Comparison of ENCODE assay signal across 8 cellular contexts in genomic region chr6:26235240-26235730, GRCh38.
DNase-seq lines count a peak whose midpoint lies in the region; ATAC-seq and TF ChIP-seq lines count a peak whose summit lies in the region.

No MANE protein-coding gene starts in this region.

- no peaks in the 10 kb centered on the region for H3K9me3 Mint-ChIP-seq in T-helper 2 cell treated with Interferon-gamma antibody and Interleukin-4, amounts not matched to agents 5 μg/mL and 100 μg/mL, for 36 hours
- no peaks in the 10 kb centered on the region for H3K9me3 Mint-ChIP-seq in stimulated activated memory B cell treated with anti-CD40 and anti-IgM and Interleukin-4, amounts not matched to agents 10 μg/mL and 1 μg/mL and 100 μg/mL, for 72 hours

- H3K4me3 Mint-ChIP-seq in T-helper 2 cell treated with Interferon-gamma antibody and Interleukin-4, amounts not matched to agents 5 μg/mL and 100 μg/mL, for 36 hours = peak overlapping the region; percentile 91
- peak overlapping the region; percentile 95 for H3K4me3 Mint-ChIP-seq in stimulated activated memory B cell treated with anti-CD40 and anti-IgM and Interleukin-4, amounts not matched to agents 10 μg/mL and 1 μg/mL and 100 μg/mL, for 72 hours

- no peak for ATAC-seq in stimulated activated memory B cell treated with anti-CD40 and anti-IgM and Interleukin-4, amounts not matched to agents 10 μg/mL and 1 μg/mL and 100 μg/mL, for 72 hours
- ATAC-seq in HG03135 (IDR thresholded peaks at IDR 0.05; ENCODE audit: unreplicated experiment) = no peak

- DNase-seq in NCI-H748 (lab: John Stamatoyannopoulos, UW; ENCODE audit: unreplicated experiment) (peak; percentile 49), NCI-H748 treated with DMSO at 0.1 percent for 48 hours (lab: John Stamatoyannopoulos, UW) (no peak), foreskin fibroblast (peak in 1 of 2 donors; percentile 27), CD1c-positive myeloid dendritic cell (ENCODE audit: extremely low spot score) (no peak), NCI-H526 treated with DMSO at 0.1 percent for 48 hours (lab: John Stamatoyannopoulos, UW) (no peak)
- DNase-seq in T-helper 2 cell treated with Interferon-gamma antibody and Interleukin-4, amounts not matched to agents 5 μg/mL and 100 μg/mL, for 36 hours (ENCODE audit: low spot score) = no peak

- peaks cover 11% of the 10 kb centered on the region for H3K27me3 Mint-ChIP-seq in T-helper 2 cell treated with Interferon-gamma antibody and Interleukin-4, amounts not matched to agents 5 μg/mL and 100 μg/mL, for 36 hours (ENCODE audit: low read depth)
- no peaks in the 10 kb centered on the region for H3K27me3 Mint-ChIP-seq in stimulated activated memory B cell treated with anti-CD40 and anti-IgM and Interleukin-4, amounts not matched to agents 10 μg/mL and 1 μg/mL and 100 μg/mL, for 72 hours

- H3K4me3 ChIP-seq in foreskin fibroblast (ENCODE audit: low read depth in 1 of 2, low read length in 2 of 2) = peak overlapping the region; percentile 57 to 70

- TF ChIP-seq CTCF in foreskin fibroblast (IDR thresholded peaks at IDR 0.05; ENCODE audit: low read depth, low read length) = no peak

- peak overlapping the region; percentile 100 for H3K27ac Mint-ChIP-seq in T-helper 2 cell treated with Interferon-gamma antibody and Interleukin-4, amounts not matched to agents 5 μg/mL and 100 μg/mL, for 36 hours
- H3K27ac Mint-ChIP-seq in stimulated activated memory B cell treated with anti-CD40 and anti-IgM and Interleukin-4, amounts not matched to agents 10 μg/mL and 1 μg/mL and 100 μg/mL, for 72 hours = peak overlapping the region; percentile 100

- peaks cover 41% of the 10 kb centered on the region for H3K4me1 Mint-ChIP-seq in T-helper 2 cell treated with Interferon-gamma antibody and Interleukin-4, amounts not matched to agents 5 μg/mL and 100 μg/mL, for 36 hours (ENCODE audit: low read depth)
- H3K4me1 Mint-ChIP-seq in stimulated activated memory B cell treated with anti-CD40 and anti-IgM and Interleukin-4, amounts not matched to agents 10 μg/mL and 1 μg/mL and 100 μg/mL, for 72 hours = peaks cover 30% of the 10 kb centered on the region

- no peaks in the 10 kb centered on the region for H3K36me3 Mint-ChIP-seq in T-helper 2 cell treated with Interferon-gamma antibody and Interleukin-4, amounts not matched to agents 5 μg/mL and 100 μg/mL, for 36 hours (ENCODE audit: low read depth)
- H3K36me3 Mint-ChIP-seq in stimulated activated memory B cell treated with anti-CD40 and anti-IgM and Interleukin-4, amounts not matched to agents 10 μg/mL and 1 μg/mL and 100 μg/mL, for 72 hours = no peaks in the 10 kb centered on the region
